19 cellular contexts compared by ENCODE assay signal in genomic region chr14:57364659-57365450, GRCh38. TPM values are rescaled to one million over a fixed set of nuclear protein-coding genes. Genes with fewer than 3 reads are reported as not detected.
DNase-seq lines count a peak whose midpoint lies in the region; ATAC-seq, FAIRE-seq and TF ChIP-seq lines count a peak whose summit lies in the region.
"Had no signal": no experiment of that assay in that cellular context is flagged by ENCODE, and none has a peak within 500 bp of the region (broad histone marks: within the 10 kb centered on the region; RNA-seq: fewer than 3 reads in every experiment).

No MANE protein-coding gene starts in this region.

- DNase-seq in HepG2 (ENCODE audit: low spot score) = peak; percentile 65
- DNase-seq in right lobe of liver = no peak
- peak; percentile 58 for DNase-seq in ecto neural progenitor cell (ENCODE audit: low spot score)
- DNase-seq in iPS-NIHi7 (ENCODE audit: extremely low spot score) = peak; percentile 26
- DNase-seq in GM12891 (ENCODE audit: insufficient read length, low spot score) = no peak
- DNase-seq in DMS 273 (lab: John Stamatoyannopoulos, UW; ENCODE audit: unreplicated experiment) = no peak
- no peak for DNase-seq in NCI-H2081 (lab: John Stamatoyannopoulos, UW)
- DNase-seq: DMS153, Karpas-422, NCI-H2107, NCI-H446, NCI-H82, Right ventricle myocardium superior, SK-N-SH had no signal

- H3K27ac ChIP-seq in HepG2 (ENCODE audit: extremely low read length, insufficient read depth, low read length) (no peak overlapping the region), right lobe of liver (no peak overlapping the region)
- H3K27ac ChIP-seq: C4-2B had no signal

- peak overlapping the region; percentile 63 for H3K4me2 ChIP-seq in HepG2 (ENCODE audit: low read depth, low read length)
- H3K4me2 ChIP-seq: SK-N-SH had no signal

- H3K27me3 ChIP-seq in HepG2 (ENCODE audit: control insufficient read depth in 1 of 2, insufficient read depth in 2 of 2, low read length in 2 of 2) (peaks cover 0 to 10% of the 10 kb centered on the region in 2 experiments; a peak in 2 of 5 replicates), right lobe of liver (no peaks in the 10 kb centered on the region)

- H3K9me3 ChIP-seq in HepG2 (ENCODE audit: low read length) (no peaks in the 10 kb centered on the region), right lobe of liver (no peaks in the 10 kb centered on the region)
- H3K9me3 ChIP-seq: SK-N-SH had no signal

- no peak for TF ChIP-seq EP300 in HepG2 (IDR thresholded peaks at IDR 0.05; ENCODE audit: low read depth in 2 of 2, low read length in 2 of 2)
- TF ChIP-seq EP300 in HepG2 (CRISPR knock-in tag; IDR thresholded peaks at IDR 0.05; ENCODE audit: borderline replicate concordance) = no peak

- no peaks in the 10 kb centered on the region for H3K36me3 ChIP-seq in HepG2 (replicated peaks in 1 of 2; ENCODE audit: control insufficient read depth in 1 of 2, insufficient read depth in 2 of 2, low read length in 2 of 2)
- H3K36me3 ChIP-seq in right lobe of liver = no peaks in the 10 kb centered on the region

- WGBS in HepG2 (ENCODE audit: low lambda C conversion rate) = 31% methylated on average over 14 of the region's 19 CpGs
- WGBS in right lobe of liver (ENCODE audit: insufficient coverage, low coverage, low lambda C conversion rate, missing lambda C conversion rate) = 57% methylated on average over 5 of the region's 19 CpGs

- intact Hi-C loops in HepG2 (cut with micrococcal nuclease; ENCODE audit: unreplicated experiment) (no loop called here), right lobe of liver (cut with DNase I) (no loop called here)

- peak overlapping the region; percentile 1 to 34 (median 5); a peak in 2 of 6 replicates for H3K4me3 ChIP-seq in HepG2 (replicated peaks in 1 of 3; ENCODE audit: insufficient read depth in 1 of 3, low read depth in 2 of 3, low read length in 3 of 3)
- H3K4me3 ChIP-seq in right lobe of liver = no peak overlapping the region

- no TSS peak for BruUV-seq in HepG2 (replicated peaks; lab: Mats Ljungman, UMichigan)

- TF ChIP-seq POLR2A in HepG2 (IDR thresholded peaks at IDR 0.05; ENCODE audit: insufficient read depth in 1 of 2, low read depth in 2 of 2, low read length in 2 of 2) (no peak), right lobe of liver (IDR thresholded peaks at IDR 0.05) (no peak), GM12891 (IDR thresholded peaks at IDR 0.05; ENCODE audit: low read depth, low read length) (no peak)

- no peak overlapping the region for H2AFZ ChIP-seq in HepG2 (ENCODE audit: low read length)

- H3K79me2 ChIP-seq in HepG2 (ENCODE audit: insufficient read depth, low read length) = no peaks in the 10 kb centered on the region

- TF ChIP-seq RAD21 in HepG2 (CRISPR knock-in tag; IDR thresholded peaks at IDR 0.05) = no peak

- no peaks in the 10 kb centered on the region for H4K20me1 ChIP-seq in HepG2 (ENCODE audit: insufficient read depth, low read length)

- H3K9ac ChIP-seq in HepG2 (ENCODE audit: insufficient read depth, low read depth, low read length) = no peak overlapping the region
- H3K9ac ChIP-seq: SK-N-SH had no signal

- POLR2A ChIA-PET in HepG2 (lab: Yijun Ruan, JAX) = interaction anchor here (2.9 kb wide), 1 partner anchor 26 kb away, joined by 10 read pairs; the partner anchor contains the start of gene NAA30

- FAIRE-seq in HepG2 (lab: Jason Lieb, UNC) (no peak), GM12891 (lab: Jason Lieb, UNC) (no peak)
- FAIRE-seq: A204.1 had no signal

- CTCF ChIA-PET in HepG2 (lab: Yijun Ruan, JAX; ENCODE audit: low intra/inter-chr PET ratio, low total read pairs) = no interaction called here

- H3K4me1 ChIP-seq in HepG2 (ENCODE audit: insufficient read depth, low read length) (peaks cover 35% of the 10 kb centered on the region), right lobe of liver (no peaks in the 10 kb centered on the region)

- peak; percentile 95 for ATAC-seq in HepG2
- ATAC-seq in right lobe of liver = no peak
- no peak for ATAC-seq in HG02885 (IDR thresholded peaks at IDR 0.05; ENCODE audit: poor library complexity, unreplicated experiment)
- ATAC-seq: HCT116, Panc1 had no signal

- no peak for TF ChIP-seq CTCF in HepG2 (CRISPR knock-in tag; IDR thresholded peaks at IDR 0.05)
- no peak for TF ChIP-seq CTCF in right lobe of liver (IDR thresholded peaks at IDR 0.05)

- in situ Hi-C loops in HepG2 (cut with HindIII; ENCODE audit: extremely low pct_ligation_motif_present, low pct_unique_long_range_greater_than_20kb) = no loop called here

TF ChIP-seq in HepG2, 621 proteins besides CTCF, POLR2A, EP300 and RAD21 (continues in another document):
- TF ChIP-seq ZNF256 (CRISPR knock-in tag; conservative IDR thresholded peaks at IDR 0.05) (no peak), DBP (CRISPR knock-in tag; IDR thresholded peaks at IDR 0.05; ENCODE audit: not compliant biosample characterization) (no peak), ZNF24 (IDR thresholded peaks at IDR 0.05) (no peak), SSRP1 (CRISPR knock-in tag; IDR thresholded peaks at IDR 0.05) (no peak), SOX13 (IDR thresholded peaks at IDR 0.05) (no peak), SOX13 (CRISPR knock-in tag; conservative IDR thresholded peaks at IDR 0.05 in 1 of 2, IDR thresholded peaks at IDR 0.05 in 1 of 2) (no peak), SNAPC2 (CRISPR knock-in tag; IDR thresholded peaks at IDR 0.05) (no peak)
- TF ChIP-seq, protein P1, sequence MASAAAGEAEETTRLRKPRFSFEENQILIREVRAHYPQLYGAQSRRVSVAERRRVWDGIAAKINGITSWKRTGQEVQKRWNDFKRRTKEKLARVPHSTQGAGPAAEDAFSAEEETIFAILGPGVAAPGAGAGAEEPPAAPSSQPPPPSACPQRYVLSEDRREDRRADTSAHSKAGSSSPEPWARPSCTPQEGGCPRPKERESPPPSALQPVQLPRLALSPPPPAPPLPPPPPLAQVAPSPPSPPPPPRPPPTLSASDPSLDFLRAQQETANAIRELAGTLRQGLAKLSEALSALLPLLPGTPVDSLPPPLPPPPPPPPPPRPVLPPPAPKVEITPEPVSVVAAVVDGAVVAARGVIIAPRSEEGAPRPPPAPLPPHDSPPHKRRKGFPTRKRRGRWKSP (CRISPR knock-in tag; IDR thresholded peaks at IDR 0.05) = no peak

TF ChIP-seq in GM12891, 5 proteins besides CTCF, POLR2A, EP300 and RAD21:
- TF ChIP-seq PAX5 (IDR thresholded peaks at IDR 0.05; ENCODE audit: insufficient read depth, low read length, severe bottlenecking) (no peak), SPI1 (IDR thresholded peaks at IDR 0.05; ENCODE audit: low read depth, low read length) (no peak), POLR2AphosphoS5 (IDR thresholded peaks at IDR 0.05; ENCODE audit: low read depth, low read length) (no peak), TAF1 (IDR thresholded peaks at IDR 0.05; ENCODE audit: low read depth, low read length) (no peak)

RNA-seq across cellular contexts. Expression of gene NAA30, which starts 25.5 kb away (rescaled TPM):
- total RNA-seq in HepG2 (2016; rRNA removed; fragmentation: Illumina TruSeq; extraction: Trizol) (18.4 and 21.6 TPM in 2 replicates), right lobe of liver (10 to 100 TPM; 10.5 to 17.1 (median 13.5) TPM)
- total RNA-seq in HepG2 (2016; cell fraction: cytosol; rRNA removed; fragmentation: Illumina TruSeq; extraction: Trizol; ENCODE audit: low read depth) = 0.97 and 1.5 TPM in 2 replicates
- 16.9 and 22.2 TPM in 2 replicates for total RNA-seq in HepG2 (2016; cell fraction: insoluble cytoplasmic fraction; rRNA removed; fragmentation: Illumina TruSeq; extraction: Trizol)
- total RNA-seq in HepG2 (2016; cell fraction: membrane; rRNA removed; fragmentation: Illumina TruSeq; extraction: Trizol) = 7.4 and 7.8 TPM in 2 replicates
- total RNA-seq in HepG2 (2016; cell fraction: nucleus; rRNA removed; fragmentation: Illumina TruSeq; extraction: Trizol) = 11.2 and 12.6 TPM in 2 replicates
- 9.2 and 10.8 TPM in 2 replicates for polyA plus RNA-seq in HepG2 (2011; rRNA removed)
- 2.0 and 3.9 TPM in 2 replicates for polyA plus RNA-seq in HepG2 (2011; cell fraction: cytosol; rRNA removed)
- 2.3 and 3.4 TPM in 2 replicates for polyA plus RNA-seq in HepG2 (2011; cell fraction: nucleus; rRNA removed)
- polyA plus RNA-seq in HepG2 (2012) = 9.0 and 11.6 TPM in 2 replicates
- 0.99 and 1.0 TPM in 2 replicates for polyA plus RNA-seq in HepG2 (2016; cell fraction: cytosol; fragmentation: Illumina TruSeq; extraction: Trizol; ENCODE audit: low read depth)
- 18.9 and 19.3 TPM in 2 replicates for polyA plus RNA-seq in HepG2 (2016; cell fraction: insoluble cytoplasmic fraction; fragmentation: Illumina TruSeq; extraction: Trizol; ENCODE audit: low read depth)
- polyA plus RNA-seq in HepG2 (2016; cell fraction: membrane; fragmentation: Illumina TruSeq; extraction: Trizol; ENCODE audit: low read depth) = 4.0 and 5.6 TPM in 2 replicates
- polyA plus RNA-seq in HepG2 (2016; cell fraction: nucleus; fragmentation: Illumina TruSeq; extraction: Trizol; ENCODE audit: insufficient read depth, low read depth) = 11.5 and 13.2 TPM in 2 replicates
- 6.2 and 11.6 TPM in 2 replicates for polyA minus RNA-seq in HepG2 (2011; rRNA and poly(A)+ RNA removed; ENCODE audit: low replicate concordance)
- polyA minus RNA-seq in HepG2 (2011; cell fraction: cytosol; rRNA and poly(A)+ RNA removed) = 6.9 and 11.0 TPM in 2 replicates
- polyA minus RNA-seq in HepG2 (2011; cell fraction: nucleus; rRNA and poly(A)+ RNA removed) = 13.4 and 21.5 TPM in 2 replicates
- 4.7 TPM for polyA plus RNA-seq in GM12891 (2012; ENCODE audit: low read depth, missing spikeins)

Comparison
In these comparisons a context has a peak if more than half of its experiments do, and no peak if none do; other contexts are left out.
1. DNase-seq: peak in HepG2 (single experiment), ecto neural progenitor cell (single experiment) and iPS-NIHi7 (single experiment); none in right lobe of liver (0 of 3), GM12891 (single experiment), DMS 273 (single experiment) and NCI-H2081 (0 of 2).
2. H3K4me3 ChIP-seq: peak in HepG2 (3 of 3); none in right lobe of liver (0 of 3).